1 cellular context compared by ENCODE assay signal in genomic region chr10:95907454-95908253, GRCh38.
TF ChIP-seq lines count a peak whose summit lies in the region.

CC2D2B (plus strand) TSS chr10:95907975; CDS start chr10:95911324, 3,349 bp downstream.

TF ChIP-seq in GM23338, 12 proteins besides CTCF, POLR2A, EP300 and RAD21 (continued from another document):
- TF ChIP-seq ZNF462 (CRISPR knock-in tag; IDR thresholded peaks at IDR 0.05) (no peak), ZNF331 (CRISPR knock-in tag; IDR thresholded peaks at IDR 0.05; ENCODE audit: low read depth) (no peak), POLR2AphosphoS5 (IDR thresholded peaks at IDR 0.05; ENCODE audit: low read depth) (peak; percentile 90), STAT1 (IDR thresholded peaks at IDR 0.05; ENCODE audit: unreplicated experiment) (no peak), REST (IDR thresholded peaks at IDR 0.05; ENCODE audit: unreplicated experiment) (no peak), CREB1 (CRISPR knock-in tag; IDR thresholded peaks at IDR 0.05; ENCODE audit: low read depth) (no peak)
TF ChIP-seq in GM23338: peak in this region for 2.
